23 cellular contexts compared by ENCODE assay signal in the genomic region with DNA sequence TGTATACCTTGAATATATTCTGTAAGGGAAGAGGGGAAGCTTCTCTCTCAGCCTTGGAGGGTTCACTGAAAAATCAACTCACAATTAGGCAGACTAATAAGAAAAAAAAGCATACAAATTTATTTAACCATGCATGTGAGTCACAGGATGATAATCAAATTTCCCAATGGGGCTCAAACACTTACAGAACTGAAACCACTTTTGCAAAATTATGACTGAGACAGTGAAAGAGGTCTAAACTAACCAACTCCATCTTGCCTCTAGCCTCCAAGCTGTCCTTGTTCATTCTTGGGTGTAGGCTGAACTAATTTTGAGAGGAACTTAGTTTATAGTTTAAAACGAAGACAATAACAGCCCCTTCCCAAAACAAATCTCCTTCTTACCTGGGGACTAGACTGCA.
DNase-seq lines count a peak whose midpoint lies in the region; ATAC-seq, FAIRE-seq and TF ChIP-seq lines count a peak whose summit lies in the region.
"Had no signal": no experiment of that assay in that cellular context is flagged by ENCODE, and none has a peak within 500 bp of the region (broad histone marks: within the 10 kb centered on the region; RNA-seq: fewer than 3 reads in every experiment).

No MANE protein-coding gene starts in this region.

- no peak overlapping the region for H4K8ac ChIP-seq in H1 (ENCODE audit: extremely low read depth, insufficient read depth, low read length)

- H4K20me1 ChIP-seq in GM23248 (ENCODE audit: insufficient read depth), result no peaks in the 10 kb centered on the region
- H4K20me1 ChIP-seq in H1 (replicated peaks in 1 of 2; ENCODE audit: control insufficient read depth in 1 of 2, insufficient read depth in 2 of 2, low read length in 2 of 2), result no peaks in the 10 kb centered on the region

- no peak overlapping the region for H3K14ac ChIP-seq in H1 (ENCODE audit: insufficient read length)

- TF ChIP-seq RAD21 in H1 (IDR thresholded peaks at IDR 0.05 in 1 of 2, conservative IDR thresholded peaks at IDR 0.05 in 1 of 2; ENCODE audit: low read depth in 2 of 2, low read length in 2 of 2), result no peak

- H3F3A ChIP-seq in GM23248 (ENCODE audit: insufficient read depth), result no peaks in the 10 kb centered on the region

- peaks cover 4% of the 10 kb centered on the region for H3K27me3 Mint-ChIP-seq in osteocyte (ENCODE audit: unreplicated experiment)
- H3K27me3 Mint-ChIP-seq: activated CD4-positive, alpha-beta T cell treated with anti-CD3 and anti-CD28 coated beads, Interleukin-2, amount 10 ng/mL, durations not matched to agents 24 days and 14 days had no signal

- no peak for TF ChIP-seq EP300 in H1 (IDR thresholded peaks at IDR 0.05; ENCODE audit: borderline replicate concordance in 1 of 2, low read depth in 2 of 2, low read length in 2 of 2)

- DNase-seq in GM23248 (peak; percentile 49), NOMO-1 treated with dmso at 0.1 percent for 144 hours (lab: John Stamatoyannopoulos, UW; ENCODE audit: unreplicated experiment) (peak; percentile 2), H1 (ENCODE audit: low read depth in 1 of 2, low spot score in 2 of 2) (no peak), osteocyte (ENCODE audit: extremely low spot score, unreplicated experiment) (no peak), glomerular visceral epithelial cell (ENCODE audit: extremely low spot score) (no peak)
- no peak for DNase-seq in activated CD4-positive, alpha-beta T cell treated with anti-CD3 and anti-CD28 coated beads, Interleukin-2, amount 50 U/mL, for 1 hour
- DNase-seq in stimulated activated CD4-positive, alpha-beta T cell treated with anti-CD3 and anti-CD28 coated beads, Interleukin-2, amount 100 ng/mL, for 48 hours, result no peak
- DNase-seq: activated CD4-positive, alpha-beta T cell treated with anti-CD3 and anti-CD28 coated beads, Interleukin-2, amount 10 ng/mL, durations not matched to agents 24 days and 14 days; activated naive CD4-positive, alpha-beta T cell treated with anti-CD3 and anti-CD28 coated beads, Interleukin-2, amount 50 U/mL, for 16 hours; C1 segment of cervical spinal cord; DMS153; dorsolateral prefrontal cortex; NCI-H1105 treated with DMSO at 0.1 percent for 48 hours; right lobe of liver; stimulated activated CD4-positive, alpha-beta T cell treated with anti-CD3 and anti-CD28 coated beads, Interleukin-4, amount 100 ng/mL, for 24 hours; stimulated activated CD8-positive, alpha-beta memory T cell treated with anti-CD3 and anti-CD28 coated beads, Interleukin-4, amount 100 ng/mL, for 48 hours; thyroid gland had no signal

- H3K56ac ChIP-seq in H1 (replicated peaks; ENCODE audit: insufficient read length, low read depth, low read length), result no peak overlapping the region

- TF ChIP-seq CTCF in H1 (IDR thresholded peaks at IDR 0.05; ENCODE audit: control extremely low read depth in 1 of 3, insufficient read depth in 1 of 3, low read depth in 1 of 3, low read length in 3 of 3) (no peak), osteocyte (IDR thresholded peaks at IDR 0.05) (no peak)

- peak overlapping the region; percentile 25 for H3K4me2 ChIP-seq in GM23248 (ENCODE audit: unreplicated experiment)
- no peak overlapping the region for H3K4me2 ChIP-seq in H1 (ENCODE audit: insufficient read depth in 1 of 2, low read depth in 2 of 2, low read length in 2 of 2)
- H3K4me2 ChIP-seq: hepatocyte had no signal

- H3K36me3 Mint-ChIP-seq in osteocyte (ENCODE audit: unreplicated experiment), result no peaks in the 10 kb centered on the region

- H3K4me3 ChIP-seq in GM23248 (no peak overlapping the region), H1 (ENCODE audit: extremely low read depth in 1 of 4, insufficient read depth in 2 of 4, low read depth in 3 of 4, low read length in 4 of 4) (no peak overlapping the region)
- H3K4me3 ChIP-seq: dorsolateral prefrontal cortex, esophagus muscularis mucosa, hepatocyte, right lobe of liver, thyroid gland had no signal

- 0% methylated on average over 1 of the region's 1 CpG for WGBS in GM23248 (ENCODE audit: low coverage in 1 of 2, low lambda C conversion rate in 2 of 2, missing lambda C conversion rate in 2 of 2), 2 experiments
- WGBS in H1 (ENCODE audit: extremely low coverage in 1 of 2, insufficient coverage in 1 of 2, insufficient read length in 1 of 2, insufficient replicate concordance in 2 of 2, low coverage in 1 of 2, low lambda C conversion rate in 2 of 2, missing lambda C conversion rate in 1 of 2), 2 experiments, result 27% methylated on average over 1 of the region's 1 CpG; no CpG with 5 or more reads in 1 of the 2 experiments

- POLR2A ChIA-PET in H1 (lab: Charles Lee; ENCODE audit: partially characterized antibody), result no interaction called here

- H3K4me3 Mint-ChIP-seq in osteocyte (ENCODE audit: unreplicated experiment), result no peak overlapping the region
- H3K4me3 Mint-ChIP-seq: activated CD4-positive, alpha-beta T cell treated with anti-CD3 and anti-CD28 coated beads, Interleukin-2, amount 10 ng/mL, durations not matched to agents 24 days and 14 days had no signal

- in situ Hi-C loops in GM23248 (cut with MboI), result no loop called here

- no peak overlapping the region for H2BK12ac ChIP-seq in H1 (ENCODE audit: low read depth, low read length)

- H3K23ac ChIP-seq in H1 (ENCODE audit: insufficient read length), result no peak overlapping the region

- H2BK5ac ChIP-seq in H1 (ENCODE audit: low read depth, low read length), result peak overlapping the region; percentile 87; the same call in 1 of the 2 replicates

- no peaks in the 10 kb centered on the region for H3K79me1 ChIP-seq in H1 (ENCODE audit: low read depth, low read length)

- H3K9ac ChIP-seq in GM23248 (0 out of 2 replicates have a peak overlapping the region, but pooled peaks have one; percentile 40), H1 (replicated peaks in 1 of 4; ENCODE audit: extremely low read depth in 1 of 4, low read depth in 3 of 4, low read length in 3 of 4) (no peak overlapping the region)

- H3K27ac Mint-ChIP-seq in osteocyte (ENCODE audit: unreplicated experiment), result peak overlapping the region; percentile 37
- H3K27ac Mint-ChIP-seq: activated CD4-positive, alpha-beta T cell treated with anti-CD3 and anti-CD28 coated beads, Interleukin-2, amount 10 ng/mL, durations not matched to agents 24 days and 14 days had no signal

- no peak overlapping the region for H2AK5ac ChIP-seq in H1 (ENCODE audit: low read depth, low read length)

- H3K9me3 ChIP-seq in GM23248 (ENCODE audit: low read depth) (no peaks in the 10 kb centered on the region), H1 (ENCODE audit: insufficient read depth in 2 of 2, low read depth in 1 of 2, low read length in 1 of 2) (peaks cover 2 to 3% of the 10 kb centered on the region in 2 experiments; a peak in 1 of 4 replicates)
- H3K9me3 ChIP-seq: esophagus muscularis mucosa, neutrophil, right lobe of liver, thyroid gland had no signal

- ATAC-seq in GM18868 (IDR thresholded peaks at IDR 0.05; ENCODE audit: unreplicated experiment), result no peak
- ATAC-seq: right lobe of liver had no signal

- no peak overlapping the region for H2BK120ac ChIP-seq in H1 (replicated peaks; ENCODE audit: low read depth, low read length)

- H4K5ac ChIP-seq in H1 (ENCODE audit: insufficient read length, low read depth, low read length), result peak overlapping the region; percentile 54

- no peak overlapping the region; the same call in 1 of the 2 replicates for H3K18ac ChIP-seq in H1 (ENCODE audit: extremely low read depth, low read length)

- no peak overlapping the region for H3K4ac ChIP-seq in H1 (replicated peaks; ENCODE audit: insufficient read length, low read depth, low read length)

- no peak for TF ChIP-seq POLR2A in H1 (IDR thresholded peaks at IDR 0.05; ENCODE audit: control extremely low read depth in 1 of 2, low read depth in 2 of 2, low read length in 2 of 2)

- H2AFZ ChIP-seq in GM23248 (0 out of 2 replicates have a peak overlapping the region, but pooled peaks have one; percentile 3), H1 (ENCODE audit: low read length) (no peak overlapping the region)
- H2AFZ ChIP-seq: hepatocyte had no signal

- H3K9me2 ChIP-seq in GM23248 (ENCODE audit: insufficient read depth), result no peaks in the 10 kb centered on the region

- H3K27ac ChIP-seq in GM23248 (peak overlapping the region; percentile 82), H1 (ENCODE audit: low read depth, low read length) (no peak overlapping the region)
- H3K27ac ChIP-seq: dorsolateral prefrontal cortex, hepatocyte, neutrophil, right lobe of liver, thyroid gland had no signal

- no peaks in the 10 kb centered on the region for H3K9me3 Mint-ChIP-seq in osteocyte (ENCODE audit: unreplicated experiment)

- H2BK20ac ChIP-seq in H1 (ENCODE audit: low read length), result no peak overlapping the region

- CTCF ChIA-PET in H1 (lab: Charles Lee; ENCODE audit: partially characterized antibody), result no interaction called here

- H3K23me2 ChIP-seq in H1 (ENCODE audit: low read depth, low read length), result 0 out of 2 replicates have a peak, but pooled peaks cover 2% of the 10 kb centered on the region

- no peak overlapping the region for H2BK15ac ChIP-seq in H1 (ENCODE audit: low read length)

- peaks cover 10% of the 10 kb centered on the region for H3K4me1 Mint-ChIP-seq in osteocyte (ENCODE audit: unreplicated experiment)
- H3K4me1 Mint-ChIP-seq: activated CD4-positive, alpha-beta T cell treated with anti-CD3 and anti-CD28 coated beads, Interleukin-2, amount 10 ng/mL, durations not matched to agents 24 days and 14 days had no signal

- H3K79me2 ChIP-seq in GM23248 (ENCODE audit: insufficient read depth) (no peaks in the 10 kb centered on the region), H1 (ENCODE audit: control insufficient read depth in 1 of 2, insufficient read depth in 2 of 2, low read length in 2 of 2) (no peaks in the 10 kb centered on the region)
- H3K79me2 ChIP-seq: hepatocyte had no signal

- H3K4me1 ChIP-seq in GM23248 (ENCODE audit: insufficient read depth), result peaks cover 8% of the 10 kb centered on the region; the same call in 1 of the 2 replicates
- H3K4me1 ChIP-seq in H1 (replicated peaks in 1 of 4; ENCODE audit: control insufficient read depth in 3 of 4, insufficient read depth in 4 of 4, low read length in 3 of 4), result peaks cover 6 to 15% (median 15%) of the 10 kb centered on the region in 4 experiments; a peak in 5 of 7 replicates
- H3K4me1 ChIP-seq: right lobe of liver, thyroid gland had no signal

- no peak overlapping the region for H4K91ac ChIP-seq in H1 (replicated peaks; ENCODE audit: insufficient read length, low read length)

- no peaks in the 10 kb centered on the region for H3K36me3 ChIP-seq in GM23248 (ENCODE audit: low read depth)
- no peaks in the 10 kb centered on the region for H3K36me3 ChIP-seq in H1 (ENCODE audit: control insufficient read depth in 2 of 4, insufficient read depth in 4 of 4, low read length in 3 of 4)
- H3K36me3 ChIP-seq: esophagus muscularis mucosa, neutrophil, right lobe of liver, thyroid gland had no signal

- FAIRE-seq in H1 (lab: Jason Lieb, UNC), result no peak
- FAIRE-seq: GM18507, GM19239 had no signal

- no peaks in the 10 kb centered on the region for H3K27me3 ChIP-seq in GM23248 (replicated peaks; ENCODE audit: insufficient read depth)
- no peaks in the 10 kb centered on the region for H3K27me3 ChIP-seq in H1 (replicated peaks in 1 of 4; ENCODE audit: control insufficient read depth in 3 of 4, extremely low read depth in 1 of 4, insufficient read depth in 3 of 4, low read length in 3 of 4)
- H3K27me3 ChIP-seq: esophagus muscularis mucosa, hepatocyte, neutrophil, right lobe of liver, thyroid gland had no signal

Comparison
In these comparisons a context has a peak if more than half of its experiments do, and no peak if none do; other contexts are left out.
1. DNase-seq: peak in GM23248 (single experiment) and NOMO-1 treated with dmso at 0.1 percent for 144 hours (single experiment); none in H1 (0 of 2), osteocyte (single experiment), activated CD4-positive, alpha-beta T cell treated with anti-CD3 and anti-CD28 coated beads, Interleukin-2, amount 50 U/mL, for 1 hour (single experiment), stimulated activated CD4-positive, alpha-beta T cell treated with anti-CD3 and anti-CD28 coated beads, Interleukin-2, amount 100 ng/mL, for 48 hours (0 of 2) and glomerular visceral epithelial cell (single experiment).